Comparison of ENCODE assay signal across 9 cellular contexts in genomic region chr11:46879056-46879585, GRCh38. TPM values are rescaled to one million over a fixed set of nuclear protein-coding genes. Genes with fewer than 3 reads are reported as not detected.
"Had no signal": no experiment of that assay in that cellular context is flagged by ENCODE, and none has a peak within 500 bp of the region (broad histone marks: within the 10 kb centered on the region; RNA-seq: fewer than 3 reads in every experiment).

No MANE protein-coding gene starts in this region.

- H3K4me3 Mint-ChIP-seq: GM23338, HFFc6, IgD-negative memory B cell had no signal

- H3K4me1 Mint-ChIP-seq: GM23338, IgD-negative memory B cell had no signal

- ATAC-seq: GM23338, HCT116, HepG2 had no signal

- H3K9me3 Mint-ChIP-seq: GM23338, HFFc6 had no signal

- H3K9me3 ChIP-seq: HAP-1 had no signal

- H3K4me3 ChIP-seq: GM23338, HAP-1 had no signal

- H3K27ac Mint-ChIP-seq: GM23338, HFFc6 had no signal

- H3K4me1 ChIP-seq: HAP-1 had no signal

- H2AFZ ChIP-seq: GM23338 had no signal

- H3K4me2 ChIP-seq: GM23338 had no signal

- DNase-seq: HFFc6 had no signal

- FAIRE-seq: H1, H54, HepG2 had no signal

- H3K27ac ChIP-seq: HL-60 had no signal

RNA-seq across cellular contexts. Expression of gene LRP4, which starts 39.2 kb away (rescaled TPM):
- polyA plus RNA-seq: IgD-negative memory B cell had no signal
